In genomic region chr7:120951309-120951706, GRCh38 we compare ENCODE assay signal across 1 cellular context.
TF ChIP-seq lines count a peak whose summit lies in the region.

No MANE protein-coding gene starts in this region.

TF ChIP-seq in GM12878, 131 proteins besides CTCF, POLR2A, EP300 and RAD21:
- TF ChIP-seq E4F1 (IDR thresholded peaks at IDR 0.05; ENCODE audit: borderline replicate concordance, partially characterized antibody) = no peak
- TF ChIP-seq MXI1 (IDR thresholded peaks at IDR 0.05; ENCODE audit: low read depth, low read length) = peak; percentile 75; the same call in 1 of the 2 replicates
- no peak for TF ChIP-seq MYB (IDR thresholded peaks at IDR 0.05; ENCODE audit: borderline replicate concordance, low read depth, low read length)
- TF ChIP-seq HSF1 (IDR thresholded peaks at IDR 0.05; ENCODE audit: low read depth, low read length) = no peak
- no peak for TF ChIP-seq TAF1 (IDR thresholded peaks at IDR 0.05; ENCODE audit: borderline replicate concordance, low read depth, low read length)
- 0 out of 2 replicates have a peak, but pooled peaks have one; percentile 5 for TF ChIP-seq BACH1 (IDR thresholded peaks at IDR 0.05; ENCODE audit: borderline replicate concordance)
- TF ChIP-seq CBX5 (IDR thresholded peaks at IDR 0.05; ENCODE audit: low read depth) = 0 out of 2 replicates have a peak, but pooled peaks have one; percentile 11
- TF ChIP-seq JUND (IDR thresholded peaks at IDR 0.05; ENCODE audit: low read depth, low read length) = no peak
- TF ChIP-seq IKZF1 (conservative IDR thresholded peaks at IDR 0.05) = peak; percentile 1
- TF ChIP-seq SIN3A (IDR thresholded peaks at IDR 0.05; ENCODE audit: low read depth, low read length) = no peak
- no peak for TF ChIP-seq CEBPZ (IDR thresholded peaks at IDR 0.05; ENCODE audit: low read depth, low read length)
- TF ChIP-seq BRCA1 (IDR thresholded peaks at IDR 0.05; ENCODE audit: low read depth, low read length) = no peak
- TF ChIP-seq RFX5 (IDR thresholded peaks at IDR 0.05; ENCODE audit: low read depth, low read length) = 0 out of 2 replicates have a peak, but pooled peaks have one; percentile 2
- TF ChIP-seq NFXL1 (IDR thresholded peaks at IDR 0.05; ENCODE audit: borderline replicate concordance) = no peak
- TF ChIP-seq, protein P1, sequence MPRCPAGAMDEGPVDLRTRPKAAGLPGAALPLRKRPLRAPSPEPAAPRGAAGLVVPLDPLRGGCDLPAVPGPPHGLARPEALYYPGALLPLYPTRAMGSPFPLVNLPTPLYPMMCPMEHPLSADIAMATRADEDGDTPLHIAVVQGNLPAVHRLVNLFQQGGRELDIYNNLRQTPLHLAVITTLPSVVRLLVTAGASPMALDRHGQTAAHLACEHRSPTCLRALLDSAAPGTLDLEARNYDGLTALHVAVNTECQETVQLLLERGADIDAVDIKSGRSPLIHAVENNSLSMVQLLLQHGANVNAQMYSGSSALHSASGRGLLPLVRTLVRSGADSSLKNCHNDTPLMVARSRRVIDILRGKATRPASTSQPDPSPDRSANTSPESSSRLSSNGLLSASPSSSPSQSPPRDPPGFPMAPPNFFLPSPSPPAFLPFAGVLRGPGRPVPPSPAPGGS (IDR thresholded peaks at IDR 0.05; ENCODE audit: borderline replicate concordance, insufficient read depth, low read depth, low read length, poor library complexity, severe bottlenecking) = no peak
- TF ChIP-seq HDAC6 (IDR thresholded peaks at IDR 0.05; ENCODE audit: unreplicated experiment) = no peak
